8 cellular contexts compared by ENCODE assay signal in the genomic region with DNA sequence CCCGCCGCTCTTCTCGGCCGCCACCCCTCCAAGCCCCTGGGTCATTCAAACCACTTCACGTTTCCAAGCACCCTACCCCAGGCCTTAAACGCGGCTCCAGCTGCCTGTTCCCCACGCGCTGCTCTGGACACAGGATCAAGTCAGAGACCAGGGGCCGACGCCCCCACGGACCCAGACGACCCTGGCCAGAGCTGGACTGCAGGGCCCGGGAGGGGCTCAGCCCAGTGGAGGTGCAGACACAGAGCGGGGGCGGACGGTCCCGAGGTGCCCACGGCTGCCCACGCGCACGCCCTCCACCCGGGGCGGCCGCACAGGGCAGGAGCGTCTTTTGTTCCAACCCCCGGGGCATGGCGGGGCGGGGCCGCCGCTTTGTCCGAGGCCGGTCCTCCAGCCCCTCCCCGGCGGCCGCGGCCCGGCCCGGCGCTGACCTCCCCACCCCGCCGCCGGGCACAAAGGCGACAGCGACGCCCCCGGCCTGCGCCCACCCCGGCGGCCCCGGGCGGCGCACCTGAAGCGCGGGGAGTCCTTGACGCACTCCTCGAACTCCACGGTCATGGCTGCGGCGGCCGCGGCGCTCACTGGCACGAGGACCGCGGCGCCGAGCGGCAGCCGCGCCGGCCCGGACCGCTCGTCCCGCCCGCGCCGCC. TPM values are rescaled to one million over a fixed set of nuclear protein-coding genes. Genes with fewer than 3 reads are reported as not detected.
DNase-seq lines count a peak whose midpoint lies in the region; ATAC-seq and TF ChIP-seq lines count a peak whose summit lies in the region.

No MANE protein-coding gene starts in this region.

- no peaks in the 10 kb centered on the region for H3K9me3 ChIP-seq in right atrium auricular region
- H3K9me3 ChIP-seq in skeletal muscle tissue (ENCODE audit: control insufficient read depth in 3 of 3, low read length in 3 of 3): no peaks in the 10 kb centered on the region

- H3K27ac ChIP-seq in right atrium auricular region: peak overlapping the region; percentile 95
- peak overlapping the region; percentile 44 for H3K27ac ChIP-seq in skeletal muscle tissue (ENCODE audit: low read depth, low read length)

- no peak for TF ChIP-seq CTCF in right atrium auricular region (IDR thresholded peaks at IDR 0.05)

- H3K27me3 ChIP-seq in right atrium auricular region (no peaks in the 10 kb centered on the region), skeletal muscle tissue (ENCODE audit: control insufficient read depth in 3 of 3, insufficient read depth in 3 of 3, low read length in 3 of 3) (no peaks in the 10 kb centered on the region)

- ATAC-seq in HG03066 (IDR thresholded peaks at IDR 0.05; ENCODE audit: low read depth, unreplicated experiment) (peak; percentile 2), GM21367 (IDR thresholded peaks at IDR 0.05; ENCODE audit: unreplicated experiment) (no peak)

- peak overlapping the region; percentile 80 for H3K27ac Mint-ChIP-seq in T-helper 2 cell treated with Interferon-gamma antibody and Interleukin-4, amounts not matched to agents 5 μg/mL and 100 μg/mL, for 36 hours
- H3K27ac Mint-ChIP-seq in activated T-helper 1 cell treated with anti-CD3 and anti-CD28 coated beads, Interleukin-12 subunit alpha, Interleukin-12 subunit beta, Interleukin-2, Interleukin-4 antibody, amounts not matched to agents 30 ng/mL and 10 ng/mL and 1 ng/mL, durations not matched to agents 14 hours and 24 hours and 36 hours: peak overlapping the region; percentile 85

- H3K4me3 Mint-ChIP-seq in T-helper 2 cell treated with Interferon-gamma antibody and Interleukin-4, amounts not matched to agents 5 μg/mL and 100 μg/mL, for 36 hours: peak overlapping the region; percentile 89
- peak overlapping the region; percentile 88 for H3K4me3 Mint-ChIP-seq in activated T-helper 1 cell treated with anti-CD3 and anti-CD28 coated beads, Interleukin-12 subunit alpha, Interleukin-12 subunit beta, Interleukin-2, Interleukin-4 antibody, amounts not matched to agents 30 ng/mL and 10 ng/mL and 1 ng/mL, durations not matched to agents 14 hours and 24 hours and 36 hours

- H3K4me3 ChIP-seq in right atrium auricular region (peak overlapping the region; percentile 67 to 90), skeletal muscle tissue (ENCODE audit: low read length in 3 of 3) (peak overlapping the region; percentile 76 to 82 (median 81))

- H3K36me3 ChIP-seq in right atrium auricular region (peaks cover 12% of the 10 kb centered on the region), skeletal muscle tissue (ENCODE audit: control insufficient read depth in 3 of 3, insufficient read depth in 3 of 3, low read length in 3 of 3) (peaks cover 10 to 20% (median 14%) of the 10 kb centered on the region in 3 donors)

- intact Hi-C loops in activated T-helper 1 cell treated with anti-CD3 and anti-CD28 coated beads, Interleukin-12 subunit alpha, Interleukin-12 subunit beta, Interleukin-2, Interleukin-4 antibody, amounts not matched to agents 30 ng/mL and 10 ng/mL and 1 ng/mL, durations not matched to agents 14 hours and 24 hours and 36 hours (cut with micrococcal nuclease): loop anchor here (5.0 kb wide), 6 partner anchors 35 to 350 kb away; partner anchors contain the start of genes ATAD3A, CCNL2, NOC2L and TNFRSF18

- peak; percentile 38 for DNase-seq in T-helper 2 cell treated with Interferon-gamma antibody and Interleukin-4, amounts not matched to agents 5 μg/mL and 100 μg/mL, for 36 hours (ENCODE audit: low spot score)
- DNase-seq in T-helper 2 cell (no peak), right atrium auricular region (ENCODE audit: low spot score) (no peak), pons (ENCODE audit: low spot score) (no peak)
- DNase-seq in activated T-helper 1 cell treated with anti-CD3 and anti-CD28 coated beads, Interleukin-12 subunit alpha, Interleukin-12 subunit beta, Interleukin-2, Interleukin-4 antibody, amounts not matched to agents 30 ng/mL and 10 ng/mL and 1 ng/mL, durations not matched to agents 14 hours and 24 hours and 36 hours (ENCODE audit: low spot score): no peak

- peaks cover 13% of the 10 kb centered on the region for H3K4me1 Mint-ChIP-seq in T-helper 2 cell treated with Interferon-gamma antibody and Interleukin-4, amounts not matched to agents 5 μg/mL and 100 μg/mL, for 36 hours (ENCODE audit: low read depth)
- H3K4me1 Mint-ChIP-seq in activated T-helper 1 cell treated with anti-CD3 and anti-CD28 coated beads, Interleukin-12 subunit alpha, Interleukin-12 subunit beta, Interleukin-2, Interleukin-4 antibody, amounts not matched to agents 30 ng/mL and 10 ng/mL and 1 ng/mL, durations not matched to agents 14 hours and 24 hours and 36 hours (ENCODE audit: low read depth): peaks cover 15% of the 10 kb centered on the region

- peak overlapping the region; percentile 70 to 89 (median 72) for H3K9ac ChIP-seq in skeletal muscle tissue (ENCODE audit: low read depth in 1 of 3, low read length in 3 of 3)

- H3K27me3 Mint-ChIP-seq in T-helper 2 cell treated with Interferon-gamma antibody and Interleukin-4, amounts not matched to agents 5 μg/mL and 100 μg/mL, for 36 hours (ENCODE audit: low read depth): no peaks in the 10 kb centered on the region
- H3K27me3 Mint-ChIP-seq in activated T-helper 1 cell treated with anti-CD3 and anti-CD28 coated beads, Interleukin-12 subunit alpha, Interleukin-12 subunit beta, Interleukin-2, Interleukin-4 antibody, amounts not matched to agents 30 ng/mL and 10 ng/mL and 1 ng/mL, durations not matched to agents 14 hours and 24 hours and 36 hours (ENCODE audit: insufficient read depth): no peaks in the 10 kb centered on the region

- H3K36me3 Mint-ChIP-seq in T-helper 2 cell treated with Interferon-gamma antibody and Interleukin-4, amounts not matched to agents 5 μg/mL and 100 μg/mL, for 36 hours (ENCODE audit: low read depth): peaks cover 1% of the 10 kb centered on the region
- no peaks in the 10 kb centered on the region for H3K36me3 Mint-ChIP-seq in activated T-helper 1 cell treated with anti-CD3 and anti-CD28 coated beads, Interleukin-12 subunit alpha, Interleukin-12 subunit beta, Interleukin-2, Interleukin-4 antibody, amounts not matched to agents 30 ng/mL and 10 ng/mL and 1 ng/mL, durations not matched to agents 14 hours and 24 hours and 36 hours (ENCODE audit: low read depth)

- H3K9me3 Mint-ChIP-seq in T-helper 2 cell treated with Interferon-gamma antibody and Interleukin-4, amounts not matched to agents 5 μg/mL and 100 μg/mL, for 36 hours: no peaks in the 10 kb centered on the region
- H3K9me3 Mint-ChIP-seq in activated T-helper 1 cell treated with anti-CD3 and anti-CD28 coated beads, Interleukin-12 subunit alpha, Interleukin-12 subunit beta, Interleukin-2, Interleukin-4 antibody, amounts not matched to agents 30 ng/mL and 10 ng/mL and 1 ng/mL, durations not matched to agents 14 hours and 24 hours and 36 hours: no peaks in the 10 kb centered on the region

- H3K4me1 ChIP-seq in right atrium auricular region (peaks cover 0 to 51% of the 10 kb centered on the region in 2 donors), skeletal muscle tissue (ENCODE audit: control insufficient read depth in 3 of 3, insufficient read depth in 3 of 3, low read length in 3 of 3) (peaks cover 38 to 49% (median 45%) of the 10 kb centered on the region in 3 donors)

RNA-seq across cellular contexts. Expression of gene ACAP3, which starts 0.3 kb away (rescaled TPM):
- total RNA-seq in activated T-helper 1 cell treated with anti-CD3 and anti-CD28 coated beads, Interleukin-12 subunit alpha, Interleukin-12 subunit beta, Interleukin-2, Interleukin-4 antibody, amounts not matched to agents 30 ng/mL and 10 ng/mL and 1 ng/mL, durations not matched to agents 14 hours and 24 hours and 36 hours: 47.7 and 55.1 TPM in 2 replicates
- total RNA-seq in right atrium auricular region (10 to 100 TPM; 19.5 to 20.4 TPM), skeletal muscle tissue (23.5 TPM)

RNA-seq across cellular contexts. Expression of gene PUSL1, which starts 1.0 kb away (rescaled TPM):
- total RNA-seq in activated T-helper 1 cell treated with anti-CD3 and anti-CD28 coated beads, Interleukin-12 subunit alpha, Interleukin-12 subunit beta, Interleukin-2, Interleukin-4 antibody, amounts not matched to agents 30 ng/mL and 10 ng/mL and 1 ng/mL, durations not matched to agents 14 hours and 24 hours and 36 hours: 34.6 and 36.8 TPM in 2 replicates
- total RNA-seq in right atrium auricular region (10 to 100 TPM; 14.5 to 24.8 TPM), skeletal muscle tissue (4.7 TPM)

RNA-seq across cellular contexts. Expression of gene INTS11, which starts 17.1 kb away (rescaled TPM):
- total RNA-seq in activated T-helper 1 cell treated with anti-CD3 and anti-CD28 coated beads, Interleukin-12 subunit alpha, Interleukin-12 subunit beta, Interleukin-2, Interleukin-4 antibody, amounts not matched to agents 30 ng/mL and 10 ng/mL and 1 ng/mL, durations not matched to agents 14 hours and 24 hours and 36 hours: 144 and 147 TPM in 2 replicates
- total RNA-seq in right atrium auricular region: 10 to 100 TPM; 59.6 to 65.2 TPM
- total RNA-seq in skeletal muscle tissue: 27.1 TPM

RNA-seq across cellular contexts. Expression of gene CPTP, which starts 17.2 kb away (rescaled TPM):
- total RNA-seq in activated T-helper 1 cell treated with anti-CD3 and anti-CD28 coated beads, Interleukin-12 subunit alpha, Interleukin-12 subunit beta, Interleukin-2, Interleukin-4 antibody, amounts not matched to agents 30 ng/mL and 10 ng/mL and 1 ng/mL, durations not matched to agents 14 hours and 24 hours and 36 hours: 13.6 and 14.6 TPM in 2 replicates
- total RNA-seq in right atrium auricular region (10 to 100 TPM; 35.6 to 64.1 TPM), skeletal muscle tissue (8.4 TPM)

RNA-seq across cellular contexts. Expression of gene TAS1R3, which starts 23.7 kb away (rescaled TPM):
- 0.22 and 0.34 TPM in 2 replicates for total RNA-seq in activated T-helper 1 cell treated with anti-CD3 and anti-CD28 coated beads, Interleukin-12 subunit alpha, Interleukin-12 subunit beta, Interleukin-2, Interleukin-4 antibody, amounts not matched to agents 30 ng/mL and 10 ng/mL and 1 ng/mL, durations not matched to agents 14 hours and 24 hours and 36 hours
- total RNA-seq in right atrium auricular region (under 1 TPM; 0.30 to 0.35 TPM), skeletal muscle tissue (1.6 TPM)
